In genomic region chr6:163720460-163721235, GRCh38 we compare ENCODE assay signal across 18 cellular contexts.
"Had no signal": no experiment of that assay in that cellular context is flagged by ENCODE, and none has a peak within 500 bp of the region (broad histone marks: within the 10 kb centered on the region; RNA-seq: fewer than 3 reads in every experiment).

No MANE protein-coding gene starts in this region.

- H3K27me3 ChIP-seq: adrenal gland, body of pancreas had no signal

- ATAC-seq: activated CD4-positive, CD25-positive, alpha-beta regulatory T cell treated with anti-CD3 and anti-CD28 coated beads, Interleukin-2, amount 50 U/mL, for 24 hours; activated CD8-positive, alpha-beta T cell treated with anti-CD3 and anti-CD28 coated beads for 36 hours; activated T-cell treated with anti-CD3 and anti-CD28 coated beads, Interleukin-2, amount 50 U/mL, for 72 hours; body of pancreas had no signal

- H3K9me2 ChIP-seq: SK-N-SH had no signal

- FAIRE-seq: bronchial epithelial cell had no signal

- H3K36me3 ChIP-seq: adrenal gland had no signal

- H3K27ac ChIP-seq: adrenal gland, body of pancreas had no signal

- H3K4me1 ChIP-seq: adrenal gland, body of pancreas had no signal

- H3K9me3 ChIP-seq: adrenal gland, body of pancreas, SK-N-SH had no signal

- H3K4me2 ChIP-seq: SK-N-SH had no signal

- H3K4me3 ChIP-seq: adrenal gland, body of pancreas had no signal

- DNase-seq: activated CD4-positive, alpha-beta T cell treated with anti-CD3 and anti-CD28 coated beads for 4 hours; activated CD8-positive, alpha-beta memory T cell treated with anti-CD3 and anti-CD28 coated beads, Interleukin-2, amount 50 U/mL, for 4 hours; activated CD8-positive, alpha-beta T cell treated with anti-CD3 and anti-CD28 coated beads for 36 hours; activated gamma-delta T cell treated with Interleukin-2 at 50 U/mL for 16 hours; activated naive CD4-positive, alpha-beta T cell treated with anti-CD3 and anti-CD28 coated beads, Interleukin-2, amount 10 ng/mL, durations not matched to agents 7 days and 5 days; activated naive CD8-positive, alpha-beta T cell treated with anti-CD3 and anti-CD28 coated beads for 36 hours; activated T-cell treated with anti-CD3 and anti-CD28 coated beads, Interleukin-2, amount 50 U/mL, for 72 hours; adrenal gland; anterior cingulate cortex; body of pancreas; central memory CD4-positive, alpha-beta T cell; Karpas-422; NCI-H1436 treated with DMSO at 0.1 percent for 48 hours; NCI-H187; SK-N-SH; T-helper 1 cell had no signal
